ENCODE assay signal across 8 cellular contexts in the genomic region with DNA sequence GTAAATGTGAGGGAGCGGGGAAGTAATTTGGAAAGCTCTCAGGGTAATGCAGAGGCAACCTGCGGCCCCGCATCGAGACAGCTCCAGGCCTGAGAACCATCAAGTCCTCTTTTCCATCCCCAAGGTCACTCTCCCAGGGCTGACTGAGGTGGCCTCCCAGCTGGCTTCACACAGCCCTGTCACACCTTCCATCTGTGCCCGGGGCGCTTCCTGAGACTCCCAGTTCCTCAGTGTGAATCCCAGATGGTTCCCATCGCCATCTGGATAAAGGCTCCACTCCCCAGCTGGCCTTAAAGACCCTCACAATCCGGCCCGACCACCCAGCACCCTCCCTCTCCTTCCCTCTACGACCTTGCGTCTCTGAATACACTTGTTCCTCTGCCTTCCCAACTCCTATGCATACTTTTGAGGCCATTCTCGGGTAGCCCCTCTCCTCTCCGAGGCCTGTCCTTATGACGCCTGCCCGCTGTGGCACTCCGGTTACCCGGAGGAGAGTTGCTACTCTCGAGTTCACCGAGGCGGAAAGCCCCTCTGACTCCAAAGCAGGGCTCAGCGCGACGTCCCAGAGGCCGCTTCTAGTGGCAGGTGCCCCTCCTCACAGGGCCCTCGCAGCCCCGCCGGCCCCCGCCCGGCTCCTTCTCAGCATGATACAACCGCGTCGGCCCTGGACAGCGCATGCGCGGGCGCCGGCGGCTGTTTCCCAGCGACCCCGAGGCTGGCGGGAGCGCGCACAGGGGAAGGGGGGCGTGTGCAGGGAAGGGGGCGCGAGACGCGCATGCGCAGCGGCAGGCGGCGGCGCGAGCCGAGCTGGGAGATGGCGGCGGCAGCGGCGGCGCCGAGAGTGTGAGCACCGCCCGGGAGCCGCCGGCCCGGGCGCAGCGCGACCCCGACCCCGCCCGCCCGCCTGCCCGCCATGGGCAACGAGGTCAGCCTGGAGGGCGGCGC. TPM values are rescaled to one million over a fixed set of nuclear protein-coding genes. Genes with fewer than 3 reads are reported as not detected.
A peak's percentile ranks its signal among the peaks of the same experiment; 100 is the strongest.
DNase-seq lines count a peak whose midpoint lies in the region; ATAC-seq and TF ChIP-seq lines count a peak whose summit lies in the region.

A gene with protein sequence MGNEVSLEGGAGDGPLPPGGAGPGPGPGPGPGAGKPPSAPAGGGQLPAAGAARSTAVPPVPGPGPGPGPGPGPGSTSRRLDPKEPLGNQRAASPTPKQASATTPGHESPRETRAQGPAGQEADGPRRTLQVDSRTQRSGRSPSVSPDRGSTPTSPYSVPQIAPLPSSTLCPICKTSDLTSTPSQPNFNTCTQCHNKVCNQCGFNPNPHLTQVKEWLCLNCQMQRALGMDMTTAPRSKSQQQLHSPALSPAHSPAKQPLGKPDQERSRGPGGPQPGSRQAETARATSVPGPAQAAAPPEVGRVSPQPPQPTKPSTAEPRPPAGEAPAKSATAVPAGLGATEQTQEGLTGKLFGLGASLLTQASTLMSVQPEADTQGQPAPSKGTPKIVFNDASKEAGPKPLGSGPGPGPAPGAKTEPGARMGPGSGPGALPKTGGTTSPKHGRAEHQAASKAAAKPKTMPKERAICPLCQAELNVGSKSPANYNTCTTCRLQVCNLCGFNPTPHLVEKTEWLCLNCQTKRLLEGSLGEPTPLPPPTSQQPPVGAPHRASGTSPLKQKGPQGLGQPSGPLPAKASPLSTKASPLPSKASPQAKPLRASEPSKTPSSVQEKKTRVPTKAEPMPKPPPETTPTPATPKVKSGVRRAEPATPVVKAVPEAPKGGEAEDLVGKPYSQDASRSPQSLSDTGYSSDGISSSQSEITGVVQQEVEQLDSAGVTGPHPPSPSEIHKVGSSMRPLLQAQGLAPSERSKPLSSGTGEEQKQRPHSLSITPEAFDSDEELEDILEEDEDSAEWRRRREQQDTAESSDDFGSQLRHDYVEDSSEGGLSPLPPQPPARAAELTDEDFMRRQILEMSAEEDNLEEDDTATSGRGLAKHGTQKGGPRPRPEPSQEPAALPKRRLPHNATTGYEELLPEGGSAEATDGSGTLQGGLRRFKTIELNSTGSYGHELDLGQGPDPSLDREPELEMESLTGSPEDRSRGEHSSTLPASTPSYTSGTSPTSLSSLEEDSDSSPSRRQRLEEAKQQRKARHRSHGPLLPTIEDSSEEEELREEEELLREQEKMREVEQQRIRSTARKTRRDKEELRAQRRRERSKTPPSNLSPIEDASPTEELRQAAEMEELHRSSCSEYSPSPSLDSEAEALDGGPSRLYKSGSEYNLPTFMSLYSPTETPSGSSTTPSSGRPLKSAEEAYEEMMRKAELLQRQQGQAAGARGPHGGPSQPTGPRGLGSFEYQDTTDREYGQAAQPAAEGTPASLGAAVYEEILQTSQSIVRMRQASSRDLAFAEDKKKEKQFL (N-terminal part only) (plus strand): TSS at position 788 of the 945 bp plus-strand sequence. CDS start 126 bp downstream, at position 914.

- H3K9me3 ChIP-seq in ovary (no peaks in the 10 kb centered on the region), thoracic aorta (no peaks in the 10 kb centered on the region)

- no peak for TF ChIP-seq EP300 in ovary (IDR thresholded peaks at IDR 0.05)

- intact Hi-C loops in ovary (cut with DNase I) = no loop called here

- peak; percentile 84 for ATAC-seq in thoracic aorta (ENCODE audit: insufficient number of reproducible peaks, low FRiP score, low read depth)

- 1 to 3% (median 2%) methylated on average over 29 to 77 of the region's 77 CpGs for WGBS in ovary, 3 donors

- TF ChIP-seq CTCF in HFFc6 (IDR thresholded peaks at IDR 0.05) (no peak), glutamatergic neuron (IDR thresholded peaks at IDR 0.05; ENCODE audit: partially characterized antibody, unreplicated experiment) (no peak), ovary (IDR thresholded peaks at IDR 0.05) (no peak), thoracic aorta (IDR thresholded peaks at IDR 0.05) (no peak)

- H3K27me3 Mint-ChIP-seq in HFFc6 (ENCODE audit: insufficient read depth) (peaks cover 22% of the 10 kb centered on the region), glutamatergic neuron (ENCODE audit: unreplicated experiment) (peaks cover 18% of the 10 kb centered on the region)
- peaks cover 3% of the 10 kb centered on the region for H3K27me3 Mint-ChIP-seq in activated naive CD8-positive, alpha-beta T cell

- H3K36me3 ChIP-seq in ovary (no peaks in the 10 kb centered on the region), thoracic aorta (no peaks in the 10 kb centered on the region)

- no peaks in the 10 kb centered on the region for H3K27me3 ChIP-seq in ovary
- H3K27me3 ChIP-seq in thoracic aorta (replicated peaks; ENCODE audit: insufficient read depth) = no peaks in the 10 kb centered on the region

- TF ChIP-seq POLR2A in ovary (IDR thresholded peaks at IDR 0.05) = peak; percentile 40

- H3K4me1 ChIP-seq in ovary (ENCODE audit: insufficient read depth) = peaks cover 3% of the 10 kb centered on the region
- peaks cover 7 to 17% of the 10 kb centered on the region in 2 donors for H3K4me1 ChIP-seq in thoracic aorta (ENCODE audit: control insufficient read depth in 1 of 2, low read depth in 2 of 2)

- H3K27ac ChIP-seq in ovary (peak within 1 kb of the TSS in 1 of 2 donors; percentile 63), thoracic aorta (peak within 1 kb of the TSS; percentile 40 to 54)

- H3K36me3 Mint-ChIP-seq in HFFc6 (ENCODE audit: low read depth) (no peaks in the 10 kb centered on the region), glutamatergic neuron (ENCODE audit: unreplicated experiment) (no peaks in the 10 kb centered on the region)
- peaks cover 2% of the 10 kb centered on the region for H3K36me3 Mint-ChIP-seq in activated naive CD8-positive, alpha-beta T cell

- H3K4me3 Mint-ChIP-seq in HFFc6 (peak within 1 kb of the TSS; percentile 89), glutamatergic neuron (ENCODE audit: unreplicated experiment) (peak within 1 kb of the TSS; percentile 97)
- peak within 1 kb of the TSS; percentile 95 for H3K4me3 Mint-ChIP-seq in activated naive CD8-positive, alpha-beta T cell

- H3K9me3 Mint-ChIP-seq in HFFc6 (no peaks in the 10 kb centered on the region), glutamatergic neuron (ENCODE audit: unreplicated experiment) (peaks cover 21% of the 10 kb centered on the region)
- no peaks in the 10 kb centered on the region for H3K9me3 Mint-ChIP-seq in activated naive CD8-positive, alpha-beta T cell (ENCODE audit: low read depth)

- DNase-seq in GM04503 (ENCODE audit: low read depth) = peak; percentile 19
- DNase-seq in HFFc6 = peak; percentile 79
- DNase-seq in NCI-H1048 (lab: John Stamatoyannopoulos, UW) = peak; percentile 63
- peak; percentile 47 for DNase-seq in SKM-1 (lab: John Stamatoyannopoulos, UW; ENCODE audit: unreplicated experiment)
- DNase-seq in glutamatergic neuron = peak; percentile 98
- DNase-seq in ovary = peak; percentile 93 to 96 (median 96)
- peak; percentile 63 for DNase-seq in thoracic aorta (ENCODE audit: low spot score)

- peak within 1 kb of the TSS; percentile 71; the same call in 1 of the 2 replicates for H3K27ac Mint-ChIP-seq in HFFc6
- H3K27ac Mint-ChIP-seq in activated naive CD8-positive, alpha-beta T cell = peak within 1 kb of the TSS; percentile 72
- peak within 1 kb of the TSS; percentile 100 for H3K27ac Mint-ChIP-seq in glutamatergic neuron (ENCODE audit: unreplicated experiment)

- H3K4me1 Mint-ChIP-seq in HFFc6 (ENCODE audit: low read depth) = peaks cover 12% of the 10 kb centered on the region
- peaks cover 21% of the 10 kb centered on the region for H3K4me1 Mint-ChIP-seq in activated naive CD8-positive, alpha-beta T cell (ENCODE audit: low read depth)
- H3K4me1 Mint-ChIP-seq in glutamatergic neuron (ENCODE audit: low read depth, unreplicated experiment) = peaks cover 45% of the 10 kb centered on the region

- peak within 1 kb of the TSS; percentile 52 for H3K4me3 ChIP-seq in ovary
- H3K4me3 ChIP-seq in thoracic aorta = peak within 1 kb of the TSS; percentile 75

RNA-seq across cellular contexts. Expression of the gene that starts here (rescaled TPM):
- under 1 TPM; 0.02 to 0.14 (median 0.06) TPM for total RNA-seq in HFFc6 (2021; fragmentation: NEBNext Ultra II Directional; extraction: Animal tissue kit (Norgen Biotek cat#: 25700))
- 46.9 TPM for total RNA-seq in glutamatergic neuron (ENCODE audit: unreplicated experiment)
- 1 to 10 TPM in 2 of 7 donors, under 1 TPM in 5; 0.12 to 3.5 (median 0.83) TPM for total RNA-seq in ovary
- polyA plus RNA-seq in ovary = under 1 TPM; 0.13 to 0.41 TPM
- under 1 TPM; 0.27 to 0.35 TPM for total RNA-seq in thoracic aorta

Comparison
In these comparisons a context has a peak if more than half of its experiments do, and no peak if none do; other contexts are left out.
1. RNA of the gene that starts here (total RNA-seq): 46.9 TPM in glutamatergic neuron (single experiment); 0.12 to 3.5 TPM in ovary, 0.27 to 0.35 TPM in thoracic aorta and 0.02 to 0.14 TPM in HFFc6; every median in the first group is over 10 times any median in the second.
2. Peak in DNase-seq in HFFc6; RNA of the gene not detected or under 1 TPM.
3. Peak in DNase-seq, ATAC-seq, H3K4me3 ChIP-seq and H3K27ac ChIP-seq in thoracic aorta; RNA of the gene not detected or under 1 TPM.
4. DNase-seq: peak in every context shown above with its lines; median percentile 98 in glutamatergic neuron; 96 in ovary; 79 in HFFc6; 63 in NCI-H1048; 63 in thoracic aorta; 47 in SKM-1; 19 in GM04503.
5. Peak in every context shown above with its lines, with median percentiles within 50 percentile points of each other: H3K27ac Mint-ChIP-seq and H3K4me3 Mint-ChIP-seq.